In genomic region chr6:13998356-13998755, GRCh38 we compare ENCODE assay signal across 23 cellular contexts.
"Had no signal": no experiment of that assay in that cellular context is flagged by ENCODE, and none has a peak within 500 bp of the region (broad histone marks: within the 10 kb centered on the region; RNA-seq: fewer than 3 reads in every experiment).

No MANE protein-coding gene starts in this region.

- H3K9me3 ChIP-seq: adrenal gland, Peyer's patch had no signal

- H3K27ac ChIP-seq: adrenal gland, KMS-11, Peyer's patch had no signal

- H3K4me3 ChIP-seq: adrenal gland, Peyer's patch had no signal

- DNase-seq: activated CD4-positive, alpha-beta T cell treated with anti-CD3 and anti-CD28 coated beads for 4 hours; activated CD4-positive, alpha-beta T cell treated with anti-CD3 and anti-CD28 coated beads, Interleukin-2, amount 50 U/mL, for 4 hours; activated CD8-positive, alpha-beta memory T cell treated with anti-CD3 and anti-CD28 coated beads, Interleukin-2, amount 50 U/mL, for 48 hours; activated CD8-positive, alpha-beta T cell treated with anti-CD3 and anti-CD28 coated beads, Interleukin-2, amount 10 ng/mL, durations not matched to agents 7 days and 5 days; activated naive CD4-positive, alpha-beta T cell treated with anti-CD3 and anti-CD28 coated beads, Interleukin-2, amount 50 U/mL, for 16 hours; activated naive CD8-positive, alpha-beta T cell treated with anti-CD3 and anti-CD28 coated beads, Interleukin-2, amount 10 ng/mL, durations not matched to agents 7 days and 5 days; activated T-cell treated with anti-CD3 and anti-CD28 coated beads, Interleukin-2, amount 50 U/mL, for 1 hour; adrenal gland; anterior cingulate cortex; cerebellar nuclear complex; MM.1S; NCI-H1105; NCI-H1436; NCI-H187 treated with DMSO at 0.1 percent for 48 hours; NCI-H2171; NCI-H446 treated with DMSO at 0.1 percent for 48 hours; NCI-H524 treated with DMSO at 0.1 percent for 48 hours; NCI-H82; Peyer's patch; SHP77; T-helper 17 cell; T-helper 9 cell had no signal

- H3K27me3 ChIP-seq: Peyer's patch had no signal

- H3K4me1 ChIP-seq: adrenal gland, Peyer's patch had no signal

- H3K36me3 ChIP-seq: adrenal gland, Peyer's patch had no signal
